Comparison of ENCODE assay signal across 9 cellular contexts in the genomic region with DNA sequence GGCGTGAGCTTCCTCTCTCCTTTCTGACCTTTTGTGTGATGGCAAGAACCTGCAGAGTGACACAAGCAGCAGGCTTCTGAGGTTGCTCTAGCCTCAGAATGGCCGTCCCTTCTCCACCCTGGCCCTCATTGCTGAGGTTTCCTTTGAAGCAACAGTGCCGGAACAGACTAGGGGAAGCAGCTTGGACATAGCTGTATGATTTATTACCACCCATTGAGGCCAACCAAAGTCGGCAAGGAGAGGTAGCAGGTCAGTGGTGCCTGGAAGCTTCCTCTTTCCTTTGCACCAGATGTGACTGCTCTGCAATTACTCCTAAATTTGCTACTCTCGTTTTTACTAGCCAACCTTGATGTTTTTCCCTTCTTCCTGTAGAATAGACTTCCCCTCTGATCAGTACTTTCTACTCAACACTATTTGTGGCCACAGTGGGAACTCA. TPM values are rescaled to one million over a fixed set of nuclear protein-coding genes. Genes with fewer than 3 reads are reported as not detected.
A peak's percentile ranks its signal among the peaks of the same experiment; 100 is the strongest.
DNase-seq lines count a peak whose midpoint lies in the region; ATAC-seq, FAIRE-seq and TF ChIP-seq lines count a peak whose summit lies in the region.
"Had no signal": no experiment of that assay in that cellular context is flagged by ENCODE, and none has a peak within 500 bp of the region (broad histone marks: within the 10 kb centered on the region; RNA-seq: fewer than 3 reads in every experiment).

No MANE protein-coding gene starts in this region.

- CTCF ChIA-PET in SK-N-SH (lab: Yijun Ruan, JAX), result interaction anchor here (1.2 kb wide), 1 partner anchor 356 kb away, joined by 3 read pairs; no protein-coding TSS in a partner anchor
- CTCF ChIA-PET in endothelial cell of umbilical vein (lab: Charles Lee), result interaction anchor here (1.0 to 12.9 kb wide), 10 partner anchors 9 to 77 kb away, joined by 3 to 99 read pairs (median 6); no protein-coding TSS in a partner anchor

- BruUV-seq in endothelial cell of umbilical vein (replicated peaks; lab: Mats Ljungman, UMichigan), result no TSS peak

- TF ChIP-seq CTCF in SK-N-SH (IDR thresholded peaks at IDR 0.05) (no peak), endothelial cell of umbilical vein (IDR thresholded peaks at IDR 0.05; ENCODE audit: extremely low read depth in 1 of 2, insufficient read depth in 1 of 2, low read depth in 1 of 2, low read length in 2 of 2) (no peak), GM13976 (IDR thresholded peaks at IDR 0.05; ENCODE audit: borderline replicate concordance, control extremely low read depth, extremely low read depth, insufficient read depth, missing control alignments) (no peak)

- WGBS in SK-N-SH (ENCODE audit: low lambda C conversion rate), result 95% methylated on average over 4 of the region's 5 CpGs

- TF ChIP-seq EP300 in SK-N-SH (IDR thresholded peaks at IDR 0.05; ENCODE audit: borderline replicate concordance in 1 of 2, low read depth in 1 of 2, low read length in 1 of 2), result no peak

- peaks cover 14% of the 10 kb centered on the region for H4K20me1 ChIP-seq in SK-N-SH (ENCODE audit: insufficient read depth)
- no peaks in the 10 kb centered on the region for H4K20me1 ChIP-seq in endothelial cell of umbilical vein (replicated peaks; ENCODE audit: control insufficient read depth, extremely low read depth, insufficient read depth, low read length)

- H3K9me1 ChIP-seq in endothelial cell of umbilical vein (replicated peaks; ENCODE audit: control insufficient read depth, extremely low read depth, insufficient read depth, low read length), result no peaks in the 10 kb centered on the region

- H3K4me3 ChIP-seq in SK-N-SH (ENCODE audit: low read depth in 2 of 2, low read length in 1 of 2) (0 out of 4 replicates have a peak overlapping the region, but pooled peaks of 1 of the 2 experiments have one; percentile 6), endothelial cell of umbilical vein (replicated peaks in 1 of 3; ENCODE audit: insufficient read depth in 1 of 3, low read depth in 1 of 3, low read length in 3 of 3) (peak overlapping the region in 1 of 3 experiments; percentile 34), subcutaneous abdominal adipose tissue (ENCODE audit: low read depth in 1 of 5, low read length in 5 of 5) (peak overlapping the region in 2 of 5 donors; percentile 32 to 48)

- intact Hi-C loops in endothelial cell of umbilical vein (cut with micrococcal nuclease), result loop anchor here (1.0 kb wide), 4 partner anchors 20 to 70 kb away; a partner anchor contains a TSS

- POLR2A ChIA-PET in SK-N-SH (lab: Yijun Ruan, JAX) (no interaction called here), endothelial cell of umbilical vein (lab: Charles Lee) (interaction anchor here (1.3 to 2.0 kb wide), 3 partner anchors 20 to 32 kb away, joined by 3 to 8 read pairs (median 7); a partner anchor contains a TSS)

- TF ChIP-seq RAD21 in SK-N-SH (IDR thresholded peaks at IDR 0.05; ENCODE audit: low read length), result no peak

- no peak for FAIRE-seq in endothelial cell of umbilical vein (lab: Jason Lieb, UNC)
- no peak for FAIRE-seq in urothelium cell line (lab: Jason Lieb, UNC)
- FAIRE-seq: A204.1 had no signal

- H3K27me3 ChIP-seq in SK-N-SH (ENCODE audit: insufficient read depth) (no peaks in the 10 kb centered on the region), endothelial cell of umbilical vein (ENCODE audit: control insufficient read depth in 2 of 2, insufficient read depth in 2 of 2, low read length in 2 of 2) (no peaks in the 10 kb centered on the region), subcutaneous abdominal adipose tissue (ENCODE audit: control insufficient read depth in 5 of 5, insufficient read depth in 4 of 5, low read length in 5 of 5) (no peaks in the 10 kb centered on the region)

- no peak for ATAC-seq in SK-N-SH treated with all-trans-retinoic acid at 6 μM for 48 hours

- peaks cover 95% of the 10 kb centered on the region for H3K79me2 ChIP-seq in SK-N-SH (ENCODE audit: insufficient read depth)
- H3K79me2 ChIP-seq in endothelial cell of umbilical vein (ENCODE audit: control insufficient read depth, insufficient read depth, low read length), result peaks cover 78% of the 10 kb centered on the region

- H3K9me2 ChIP-seq in SK-N-SH, result no peaks in the 10 kb centered on the region

- in situ Hi-C loops in GM13976 (cut with MboI; ENCODE audit: low sequenced_read_pairs, unreplicated experiment), result no loop called here

- H3K4me2 ChIP-seq in SK-N-SH (peak overlapping the region; percentile 46; the same call in 1 of the 2 replicates), endothelial cell of umbilical vein (ENCODE audit: insufficient read depth, low read length) (peak overlapping the region; percentile 77)

- H3K9ac ChIP-seq in SK-N-SH (no peak overlapping the region), endothelial cell of umbilical vein (replicated peaks; ENCODE audit: extremely low read depth, insufficient read depth, low read length) (peak overlapping the region; percentile 81), subcutaneous abdominal adipose tissue (ENCODE audit: low read length in 5 of 5) (no peak overlapping the region)

- DNase-seq in SK-N-SH (no peak), Kasumi-1 (lab: John Stamatoyannopoulos, UW) (peak; percentile 82 to 84), endothelial cell of umbilical vein (ENCODE audit: low read depth, low spot score) (peak; percentile 66), urothelium cell line (ENCODE audit: low spot score) (no peak), NCI-H1092 treated with DMSO at 0.1 percent for 48 hours (lab: John Stamatoyannopoulos, UW) (no peak), GM13976 (ENCODE audit: low spot score) (no peak)

- H3F3A ChIP-seq in SK-N-SH (replicated peaks; ENCODE audit: insufficient read depth), result peaks cover 18% of the 10 kb centered on the region

- H3K36me3 ChIP-seq in SK-N-SH (replicated peaks in 1 of 2; ENCODE audit: control insufficient read depth in 1 of 2, insufficient read depth in 2 of 2, low read length in 1 of 2), result peaks cover 0 to 3% of the 10 kb centered on the region in 2 experiments
- H3K36me3 ChIP-seq in endothelial cell of umbilical vein (ENCODE audit: control insufficient read depth in 2 of 2, extremely low read depth in 1 of 2, insufficient read depth in 2 of 2, low read length in 2 of 2), result peaks cover 0 to 2% of the 10 kb centered on the region in 2 experiments
- peaks cover 0 to 4% (median 0%) of the 10 kb centered on the region in 5 donors for H3K36me3 ChIP-seq in subcutaneous abdominal adipose tissue (ENCODE audit: control insufficient read depth in 5 of 5, insufficient read depth in 5 of 5, low read length in 5 of 5)

- H3K9me3 ChIP-seq in SK-N-SH (no peaks in the 10 kb centered on the region), endothelial cell of umbilical vein (replicated peaks; ENCODE audit: control insufficient read depth, insufficient read depth, low read length) (no peaks in the 10 kb centered on the region), subcutaneous abdominal adipose tissue (ENCODE audit: control insufficient read depth in 5 of 5, low read length in 5 of 5) (no peaks in the 10 kb centered on the region)

- H3K4me1 ChIP-seq in SK-N-SH (ENCODE audit: control insufficient read depth in 1 of 2, insufficient read depth in 2 of 2, low read depth in 1 of 2, low read length in 1 of 2) (peaks cover 4 to 16% of the 10 kb centered on the region in 2 experiments), endothelial cell of umbilical vein (ENCODE audit: control insufficient read depth, extremely low read depth, insufficient read depth, low read length) (peaks cover 51% of the 10 kb centered on the region), subcutaneous abdominal adipose tissue (ENCODE audit: control insufficient read depth in 5 of 5, insufficient read depth in 5 of 5, low read length in 5 of 5) (peaks cover 1 to 37% (median 24%) of the 10 kb centered on the region in 5 donors)

- H2AFZ ChIP-seq in SK-N-SH (ENCODE audit: low read depth), result no peak overlapping the region
- no peak overlapping the region for H2AFZ ChIP-seq in endothelial cell of umbilical vein (ENCODE audit: low read depth, low read length)

- no peak for TF ChIP-seq POLR2A in endothelial cell of umbilical vein (IDR thresholded peaks at IDR 0.05; ENCODE audit: low read depth, low read length)

- dilution Hi-C loops in endothelial cell of umbilical vein (cut with MboI; ENCODE audit: extremely low pct_ligation_motif_present, low sequenced_read_pairs), result no loop called here

- peak overlapping the region; percentile 60 to 68; a peak in 3 of 4 replicates for H3K27ac ChIP-seq in SK-N-SH (ENCODE audit: low read depth in 2 of 2, low read length in 1 of 2)
- H3K27ac ChIP-seq in endothelial cell of umbilical vein (ENCODE audit: insufficient read depth, low read depth, low read length), result peak overlapping the region; percentile 98
- H3K27ac ChIP-seq in subcutaneous abdominal adipose tissue (ENCODE audit: low read depth, low read length), result peak overlapping the region; percentile 25

TF ChIP-seq in endothelial cell of umbilical vein, 7 proteins besides CTCF, POLR2A, EP300 and RAD21:
- TF ChIP-seq MYC (IDR thresholded peaks at IDR 0.05; ENCODE audit: low read depth, low read length) (no peak), JUN (IDR thresholded peaks at IDR 0.05; ENCODE audit: borderline replicate concordance, insufficient read depth, insufficient read length, low read depth) (peak; percentile 7)

RNA-seq across cellular contexts. Expression of a gene that starts 31.4 kb away (rescaled TPM):
- polyA plus RNA-seq in SK-N-SH (2012; rRNA removed) (23.6 and 25.2 TPM in 2 replicates), endothelial cell of umbilical vein (38.9 and 41.1 TPM in 2 replicates)
- 26.2 and 27.0 TPM in 2 replicates for polyA plus RNA-seq in SK-N-SH (2012; cell fraction: cytosol; rRNA removed)
- polyA plus RNA-seq in SK-N-SH (2012; cell fraction: nucleus; rRNA removed), result 25.5 and 40.8 TPM in 2 replicates
- total RNA-seq in endothelial cell of umbilical vein, result 57.7 and 64.3 TPM in 2 replicates
- polyA plus RNA-seq in endothelial cell of umbilical vein (2011; cell fraction: cytosol; rRNA removed), result 46.3 and 46.5 TPM in 2 replicates
- 67.9 and 82.7 TPM in 2 replicates for polyA plus RNA-seq in endothelial cell of umbilical vein (2011; cell fraction: nucleus; rRNA removed)
- 54.6 and 69.0 TPM in 2 replicates for polyA plus RNA-seq in endothelial cell of umbilical vein (2012)
- 38.9 and 47.4 TPM in 2 replicates for polyA minus RNA-seq in endothelial cell of umbilical vein
- polyA minus RNA-seq in endothelial cell of umbilical vein (2011; cell fraction: cytosol; rRNA and poly(A)+ RNA removed), result 14.3 TPM
- polyA minus RNA-seq in endothelial cell of umbilical vein (2011; cell fraction: nucleus; rRNA and poly(A)+ RNA removed), result 40.9 and 46.0 TPM in 2 replicates

Comparison
In these comparisons a context has a peak if more than half of its experiments do, and no peak if none do; other contexts are left out.
1. DNase-seq: peak in Kasumi-1 (2 of 2) and endothelial cell of umbilical vein (single experiment); none in SK-N-SH (single experiment), urothelium cell line (single experiment), NCI-H1092 treated with DMSO at 0.1 percent for 48 hours (single experiment) and GM13976 (single experiment).
2. H3K27ac ChIP-seq: peak in every context shown above with its lines; median percentile 98 in endothelial cell of umbilical vein; 64 in SK-N-SH; 25 in subcutaneous abdominal adipose tissue.